ENCODE assay signal across 23 cellular contexts in genomic region chr6:37486440-37486839, GRCh38. TPM values are rescaled to one million over a fixed set of nuclear protein-coding genes. Genes with fewer than 3 reads are reported as not detected.
DNase-seq lines count a peak whose midpoint lies in the region; ATAC-seq and TF ChIP-seq lines count a peak whose summit lies in the region.
"Had no signal": no experiment of that assay in that cellular context is flagged by ENCODE, and none has a peak within 500 bp of the region (broad histone marks: within the 10 kb centered on the region; RNA-seq: fewer than 3 reads in every experiment).

No MANE protein-coding gene starts in this region.

- H3K27ac ChIP-seq in CD4-positive, CD25-positive, alpha-beta regulatory T cell (ENCODE audit: insufficient read depth, low read length, poor library complexity, severe bottlenecking) = no peak overlapping the region
- H3K27ac ChIP-seq: 22Rv1, GM23248, KMS-11 had no signal

- H3K4me1 Mint-ChIP-seq in activated CD8-positive, alpha-beta memory T cell treated with anti-CD3 and anti-CD28 coated beads, Interleukin-2, amount 10 ng/mL, durations not matched to agents 7 days and 5 days = peaks cover 33% of the 10 kb centered on the region
- H3K4me1 Mint-ChIP-seq in CD4-positive, CD25-positive, alpha-beta regulatory T cell = peaks cover 19 to 60% (median 40%) of the 10 kb centered on the region in 4 donors
- H3K4me1 Mint-ChIP-seq in central memory CD8-positive, alpha-beta T cell = peaks cover 55% of the 10 kb centered on the region
- H3K4me1 Mint-ChIP-seq in neural crest cell = peaks cover 41% of the 10 kb centered on the region

- CTCF ChIA-PET in activated CD8-positive, alpha-beta memory T cell treated with anti-CD3 and anti-CD28 coated beads, Interleukin-2, amount 10 ng/mL, durations not matched to agents 7 days and 5 days (lab: Charles Lee) = interaction anchor here (1.5 to 2.2 kb wide), 2 partner anchors 65 to 79 kb away, joined by 3 to 20 read pairs; no protein-coding TSS in a partner anchor

- no peaks in the 10 kb centered on the region for H3K27me3 Mint-ChIP-seq in activated CD8-positive, alpha-beta memory T cell treated with anti-CD3 and anti-CD28 coated beads, Interleukin-2, amount 10 ng/mL, durations not matched to agents 7 days and 5 days
- no peaks in the 10 kb centered on the region for H3K27me3 Mint-ChIP-seq in CD4-positive, CD25-positive, alpha-beta regulatory T cell
- H3K27me3 Mint-ChIP-seq in central memory CD8-positive, alpha-beta T cell = no peaks in the 10 kb centered on the region
- no peaks in the 10 kb centered on the region for H3K27me3 Mint-ChIP-seq in neural crest cell (ENCODE audit: low read depth)

- ATAC-seq in activated CD8-positive, alpha-beta memory T cell treated with anti-CD3 and anti-CD28 coated beads, Interleukin-2, amount 10 ng/mL, durations not matched to agents 7 days and 5 days = no peak
- no peak for ATAC-seq in CD4-positive, CD25-positive, alpha-beta regulatory T cell (ENCODE audit: low read depth in 2 of 2)
- ATAC-seq in central memory CD8-positive, alpha-beta T cell (replicated peaks; ENCODE audit: extremely low read depth, poor library complexity, severe bottlenecking) = no peak
- ATAC-seq in left ventricle myocardium superior = no peak
- ATAC-seq: GM12878, HCT116 had no signal

- no peaks in the 10 kb centered on the region for H3K9me3 ChIP-seq in CD4-positive, CD25-positive, alpha-beta regulatory T cell (ENCODE audit: control insufficient read depth in 2 of 2, low read length in 2 of 2)

- TF ChIP-seq CTCF in neural crest cell (conservative IDR thresholded peaks at IDR 0.05) = no peak

- H3K36me3 ChIP-seq in CD4-positive, CD25-positive, alpha-beta regulatory T cell (ENCODE audit: control insufficient read depth, insufficient read depth, low read length) = peaks cover 29% of the 10 kb centered on the region

- peaks cover 39% of the 10 kb centered on the region for H3K4me1 ChIP-seq in CD4-positive, CD25-positive, alpha-beta regulatory T cell (ENCODE audit: control insufficient read depth, insufficient read depth, low read length, poor library complexity, severe bottlenecking)

- no peak overlapping the region for H3K27ac Mint-ChIP-seq in activated CD8-positive, alpha-beta memory T cell treated with anti-CD3 and anti-CD28 coated beads, Interleukin-2, amount 10 ng/mL, durations not matched to agents 7 days and 5 days
- peak overlapping the region in 2 of 3 donors; percentile 15 to 68 for H3K27ac Mint-ChIP-seq in CD4-positive, CD25-positive, alpha-beta regulatory T cell
- H3K27ac Mint-ChIP-seq in central memory CD8-positive, alpha-beta T cell (ENCODE audit: low read depth) = peak overlapping the region; percentile 84
- peak overlapping the region; percentile 6 for H3K27ac Mint-ChIP-seq in neural crest cell (ENCODE audit: unreplicated experiment)

- peak; percentile 49 for DNase-seq in activated CD8-positive, alpha-beta memory T cell treated with anti-CD3 and anti-CD28 coated beads for 24 hours
- DNase-seq in activated CD8-positive, alpha-beta memory T cell treated with anti-CD3 and anti-CD28 coated beads, Interleukin-2, amount 10 ng/mL, durations not matched to agents 7 days and 5 days = no peak
- DNase-seq in CD4-positive, CD25-positive, alpha-beta regulatory T cell = no peak
- DNase-seq in central memory CD8-positive, alpha-beta T cell (ENCODE audit: low spot score in 2 of 2) = no peak
- DNase-seq in neural crest cell (ENCODE audit: low read depth, low spot score) (no peak), left ventricle myocardium superior (no peak), Ammon's horn (ENCODE audit: low spot score) (no peak), NCI-H2227 treated with DMSO at 0.1 percent for 48 hours (lab: John Stamatoyannopoulos, UW) (no peak)
- DNase-seq: DMS 273 treated with DMSO at 0.1 percent for 48 hours, GDM1, GM23248, NCI-H1048, NCI-H1436 treated with DMSO at 0.1 percent for 48 hours, NCI-H2029 treated with DMSO at 0.1 percent for 48 hours, NCI-H2171 treated with DMSO at 0.1 percent for 48 hours, NCI-H748 treated with DMSO at 0.1 percent for 48 hours, OCI-M1, RPMI8226, SIG-M5 had no signal

- no peaks in the 10 kb centered on the region for H3K27me3 ChIP-seq in CD4-positive, CD25-positive, alpha-beta regulatory T cell (ENCODE audit: control insufficient read depth, insufficient read depth, low read length)

- intact Hi-C loops in left ventricle myocardium superior (cut with micrococcal nuclease) = no loop called here

- peaks cover 4% of the 10 kb centered on the region for H3K36me3 Mint-ChIP-seq in activated CD8-positive, alpha-beta memory T cell treated with anti-CD3 and anti-CD28 coated beads, Interleukin-2, amount 10 ng/mL, durations not matched to agents 7 days and 5 days
- H3K36me3 Mint-ChIP-seq in CD4-positive, CD25-positive, alpha-beta regulatory T cell = peaks cover 7% of the 10 kb centered on the region
- H3K36me3 Mint-ChIP-seq in central memory CD8-positive, alpha-beta T cell (ENCODE audit: insufficient read depth) = peaks cover 19% of the 10 kb centered on the region
- H3K36me3 Mint-ChIP-seq in neural crest cell (ENCODE audit: low read depth) = no peaks in the 10 kb centered on the region

- H3K4me3 Mint-ChIP-seq in activated CD8-positive, alpha-beta memory T cell treated with anti-CD3 and anti-CD28 coated beads, Interleukin-2, amount 10 ng/mL, durations not matched to agents 7 days and 5 days = no peak overlapping the region
- H3K4me3 Mint-ChIP-seq in CD4-positive, CD25-positive, alpha-beta regulatory T cell = no peak overlapping the region
- H3K4me3 Mint-ChIP-seq in central memory CD8-positive, alpha-beta T cell = no peak overlapping the region
- H3K4me3 Mint-ChIP-seq in neural crest cell = no peak overlapping the region

- no peak overlapping the region for H3K4me3 ChIP-seq in CD4-positive, CD25-positive, alpha-beta regulatory T cell (ENCODE audit: low read depth, low read length)
- H3K4me3 ChIP-seq: GM12878, GM23248 had no signal

- H3K9me3 Mint-ChIP-seq in activated CD8-positive, alpha-beta memory T cell treated with anti-CD3 and anti-CD28 coated beads, Interleukin-2, amount 10 ng/mL, durations not matched to agents 7 days and 5 days (ENCODE audit: low read depth) = no peaks in the 10 kb centered on the region
- no peaks in the 10 kb centered on the region for H3K9me3 Mint-ChIP-seq in CD4-positive, CD25-positive, alpha-beta regulatory T cell
- H3K9me3 Mint-ChIP-seq in central memory CD8-positive, alpha-beta T cell = no peaks in the 10 kb centered on the region
- no peaks in the 10 kb centered on the region for H3K9me3 Mint-ChIP-seq in neural crest cell

RNA-seq across cellular contexts. Expression of gene CCDC167, which starts 13.3 kb away (rescaled TPM):
- 10 to 100 TPM; 73.8 to 83.4 TPM for total RNA-seq in activated CD8-positive, alpha-beta memory T cell treated with anti-CD3 and anti-CD28 coated beads, Interleukin-2, amount 10 ng/mL, durations not matched to agents 7 days and 5 days
- total RNA-seq in CD4-positive, CD25-positive, alpha-beta regulatory T cell = 43.6 TPM
- polyA plus RNA-seq in CD4-positive, CD25-positive, alpha-beta regulatory T cell = 100 to 1,000 TPM; 172 to 274 (median 229) TPM
- 73.1 and 73.2 TPM in 2 replicates for total RNA-seq in neural crest cell
- total RNA-seq in left ventricle myocardium superior = 26.6 TPM

RNA-seq across cellular contexts. Expression of gene CMTR1, which starts 53.4 kb away (rescaled TPM):
- total RNA-seq in activated CD8-positive, alpha-beta memory T cell treated with anti-CD3 and anti-CD28 coated beads, Interleukin-2, amount 10 ng/mL, durations not matched to agents 7 days and 5 days = 100 to 1,000 TPM in 1 of 2 experiments, 10 to 100 TPM in 1; 83.9 to 120 TPM
- total RNA-seq in CD4-positive, CD25-positive, alpha-beta regulatory T cell = 91.2 TPM
- 10 to 100 TPM; 27.8 to 31.2 (median 29.1) TPM for polyA plus RNA-seq in CD4-positive, CD25-positive, alpha-beta regulatory T cell
- total RNA-seq in neural crest cell (49.0 and 51.0 TPM in 2 replicates), left ventricle myocardium superior (30.0 TPM)
